ENCODE assay signal across 19 cellular contexts in genomic region chr4:42454755-42455154, GRCh38. TPM values are rescaled to one million over a fixed set of nuclear protein-coding genes. Genes with fewer than 3 reads are reported as not detected.
DNase-seq lines count a peak whose midpoint lies in the region; ATAC-seq, FAIRE-seq and TF ChIP-seq lines count a peak whose summit lies in the region.
"Had no signal": no experiment of that assay in that cellular context is flagged by ENCODE, and none has a peak within 500 bp of the region (broad histone marks: within the 10 kb centered on the region; RNA-seq: fewer than 3 reads in every experiment).

No MANE protein-coding gene starts in this region.

- H3K36me3 ChIP-seq in mucosa of descending colon (ENCODE audit: low read depth) = no peaks in the 10 kb centered on the region
- peaks cover 0 to 27% (median 5%) of the 10 kb centered on the region in 3 experiments for H3K36me3 ChIP-seq in naive thymus-derived CD4-positive, alpha-beta T cell (ENCODE audit: control insufficient read depth in 2 of 3, insufficient read depth in 3 of 3, low read length in 3 of 3)

- CTCF ChIA-PET in naive thymus-derived CD4-positive, alpha-beta T cell (lab: Charles Lee) = no interaction called here

- H3K36me3 Mint-ChIP-seq in naive thymus-derived CD4-positive, alpha-beta T cell = peaks cover 14 to 71% (median 44%) of the 10 kb centered on the region in 5 donors
- H3K36me3 Mint-ChIP-seq in osteocyte (ENCODE audit: unreplicated experiment) = no peaks in the 10 kb centered on the region

- H3K9me3 ChIP-seq in mucosa of descending colon = no peaks in the 10 kb centered on the region
- no peaks in the 10 kb centered on the region for H3K9me3 ChIP-seq in naive thymus-derived CD4-positive, alpha-beta T cell (ENCODE audit: control insufficient read depth in 2 of 3, low read length in 3 of 3)

- no peaks in the 10 kb centered on the region for H3K27me3 Mint-ChIP-seq in naive thymus-derived CD4-positive, alpha-beta T cell
- H3K27me3 Mint-ChIP-seq in osteocyte (ENCODE audit: unreplicated experiment) = no peaks in the 10 kb centered on the region
- H3K27me3 Mint-ChIP-seq: CD4-positive, CD25-positive, alpha-beta regulatory T cell had no signal

- no peak for FAIRE-seq in urothelium cell line (lab: Jason Lieb, UNC)
- FAIRE-seq: GM12892, HTR-8/SVneo had no signal

- H3K9me3 Mint-ChIP-seq in naive thymus-derived CD4-positive, alpha-beta T cell = no peaks in the 10 kb centered on the region
- no peaks in the 10 kb centered on the region for H3K9me3 Mint-ChIP-seq in osteocyte (ENCODE audit: unreplicated experiment)
- H3K9me3 Mint-ChIP-seq: HFFc6 had no signal

- no peak overlapping the region for H3K4me3 ChIP-seq in mucosa of descending colon
- no peak overlapping the region for H3K4me3 ChIP-seq in naive thymus-derived CD4-positive, alpha-beta T cell (ENCODE audit: low read length)
- H3K4me3 ChIP-seq: PC-9 had no signal

- no peak overlapping the region for H3K27ac Mint-ChIP-seq in naive thymus-derived CD4-positive, alpha-beta T cell
- no peak overlapping the region for H3K27ac Mint-ChIP-seq in osteocyte (ENCODE audit: unreplicated experiment)
- H3K27ac Mint-ChIP-seq: CD4-positive, CD25-positive, alpha-beta regulatory T cell; HFFc6 had no signal

- no peaks in the 10 kb centered on the region for H3K4me1 Mint-ChIP-seq in naive thymus-derived CD4-positive, alpha-beta T cell
- peaks cover 28% of the 10 kb centered on the region for H3K4me1 Mint-ChIP-seq in osteocyte (ENCODE audit: unreplicated experiment)

- H3K27me3 ChIP-seq in naive thymus-derived CD4-positive, alpha-beta T cell (ENCODE audit: control insufficient read depth in 2 of 2, insufficient read depth in 2 of 2, low read length in 2 of 2) = no peaks in the 10 kb centered on the region

- H3K27ac ChIP-seq in epithelial cell of prostate = no peak overlapping the region
- no peak overlapping the region for H3K27ac ChIP-seq in naive thymus-derived CD4-positive, alpha-beta T cell (ENCODE audit: low read depth, low read length)
- H3K27ac ChIP-seq: PC-9 had no signal

- POLR2A ChIA-PET in naive thymus-derived CD4-positive, alpha-beta T cell (lab: Charles Lee) = interaction anchor here (0.6 kb wide), 1 partner anchor 15 kb away, joined by 3 read pairs; no protein-coding TSS in a partner anchor

- no peak overlapping the region for H3K4me3 Mint-ChIP-seq in naive thymus-derived CD4-positive, alpha-beta T cell
- no peak overlapping the region for H3K4me3 Mint-ChIP-seq in osteocyte (ENCODE audit: unreplicated experiment)
- H3K4me3 Mint-ChIP-seq: CD4-positive, CD25-positive, alpha-beta regulatory T cell; HFFc6 had no signal

- DNase-seq in HPDE6-E6E7 (ENCODE audit: extremely low spot score) (peak; percentile 12), RKO (ENCODE audit: low spot score) (peak; percentile 37), epithelial cell of prostate (ENCODE audit: low read depth, low spot score) (peak; percentile 10), mucosa of descending colon (no peak), urothelium cell line (ENCODE audit: low spot score) (no peak), osteocyte (ENCODE audit: extremely low spot score, unreplicated experiment) (no peak)
- no peak for DNase-seq in naive thymus-derived CD4-positive, alpha-beta T cell
- DNase-seq: ACHN; CD4-positive, CD25-positive, alpha-beta regulatory T cell; DMS53; HFFc6; NCI-H1092; NCI-H1694; NCI-H345; PC-9; Right ventricle myocardium superior had no signal

- ATAC-seq in mucosa of descending colon (peak; percentile 51), GM21447 (IDR thresholded peaks at IDR 0.05; ENCODE audit: unreplicated experiment) (no peak)
- no peak for ATAC-seq in naive thymus-derived CD4-positive, alpha-beta T cell

- H3K4me1 ChIP-seq in mucosa of descending colon (ENCODE audit: low read depth) = no peaks in the 10 kb centered on the region
- H3K4me1 ChIP-seq in naive thymus-derived CD4-positive, alpha-beta T cell (ENCODE audit: control insufficient read depth in 2 of 2, insufficient read depth in 2 of 2, low read length in 2 of 2) = no peaks in the 10 kb centered on the region

- TF ChIP-seq CTCF in mucosa of descending colon (IDR thresholded peaks at IDR 0.05) = no peak
- no peak for TF ChIP-seq CTCF in osteocyte (IDR thresholded peaks at IDR 0.05)

- intact Hi-C loops in mucosa of descending colon (cut with DNase I, micrococcal nuclease) = no loop called here
- intact Hi-C loops in naive thymus-derived CD4-positive, alpha-beta T cell (cut with micrococcal nuclease) = no loop called here

RNA-seq across cellular contexts. Expression of gene SHISA3, which starts 57.5 kb away (rescaled TPM):
- total RNA-seq in mucosa of descending colon = 1 to 10 TPM in 2 of 3 donors, under 1 TPM in 1; 0.90 to 1.9 (median 1.6) TPM
- total RNA-seq in naive thymus-derived CD4-positive, alpha-beta T cell = under 1 TPM in 1 of 5 experiments, not detected in 4; 0.36 TPM
- not detected for polyA plus RNA-seq in naive thymus-derived CD4-positive, alpha-beta T cell
- total RNA-seq in osteocyte = 3.9 and 4.9 TPM in 2 replicates
- total RNA-seq: CD4-positive, CD25-positive, alpha-beta regulatory T cell; HFFc6; PC-9 had no signal
- polyA plus RNA-seq: CD4-positive, CD25-positive, alpha-beta regulatory T cell had no signal

Comparison
In these comparisons a context has a peak if more than half of its experiments do, and no peak if none do; other contexts are left out.
1. DNase-seq: peak in HPDE6-E6E7 (single experiment), RKO (single experiment) and epithelial cell of prostate (single experiment); none in mucosa of descending colon (0 of 3), urothelium cell line (single experiment), naive thymus-derived CD4-positive, alpha-beta T cell (0 of 9) and osteocyte (single experiment).